In the genomic region with DNA sequence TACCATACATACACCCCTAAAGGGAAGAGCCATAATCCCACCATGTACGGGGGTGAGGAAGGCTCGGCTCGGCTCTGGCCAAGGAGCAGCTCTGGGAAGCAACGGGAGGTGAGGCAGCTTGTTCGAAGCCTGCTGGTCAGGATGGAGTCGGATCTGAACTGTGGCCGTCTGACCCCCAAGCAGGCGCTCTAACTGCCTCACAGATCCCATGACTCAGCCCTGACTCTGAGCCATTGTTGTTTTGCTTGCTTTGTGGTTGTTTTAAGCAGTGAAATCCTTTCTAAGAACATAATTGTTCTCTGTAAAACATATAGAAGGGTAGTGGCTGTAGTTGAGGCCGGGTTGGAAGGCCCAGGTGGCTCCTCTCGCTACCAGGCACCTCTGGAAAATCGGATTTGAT, we compare ENCODE assay signal across 1 cellular context.
TF ChIP-seq lines count a peak whose summit lies in the region.

No MANE protein-coding gene starts in this region.

TF ChIP-seq in H1, 55 proteins besides CTCF, POLR2A, EP300 and RAD21 (continued from another document):
- TF ChIP-seq, protein P1, sequence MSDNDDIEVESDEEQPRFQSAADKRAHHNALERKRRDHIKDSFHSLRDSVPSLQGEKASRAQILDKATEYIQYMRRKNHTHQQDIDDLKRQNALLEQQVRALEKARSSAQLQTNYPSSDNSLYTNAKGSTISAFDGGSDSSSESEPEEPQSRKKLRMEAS (IDR thresholded peaks at IDR 0.05): no peak
- TF ChIP-seq TAF1 (IDR thresholded peaks at IDR 0.05; ENCODE audit: low read depth, low read length) (no peak), BCL11A (IDR thresholded peaks at IDR 0.05; ENCODE audit: low read depth in 2 of 2, low read length in 2 of 2) (no peak), CREB1 (IDR thresholded peaks at IDR 0.05) (no peak), HDAC2 (IDR thresholded peaks at IDR 0.05; ENCODE audit: borderline replicate concordance in 1 of 2, low read depth in 2 of 2, low read length in 2 of 2) (no peak), SP1 (IDR thresholded peaks at IDR 0.05; ENCODE audit: low read depth, low read length) (no peak)
- TF ChIP-seq, protein P2, sequence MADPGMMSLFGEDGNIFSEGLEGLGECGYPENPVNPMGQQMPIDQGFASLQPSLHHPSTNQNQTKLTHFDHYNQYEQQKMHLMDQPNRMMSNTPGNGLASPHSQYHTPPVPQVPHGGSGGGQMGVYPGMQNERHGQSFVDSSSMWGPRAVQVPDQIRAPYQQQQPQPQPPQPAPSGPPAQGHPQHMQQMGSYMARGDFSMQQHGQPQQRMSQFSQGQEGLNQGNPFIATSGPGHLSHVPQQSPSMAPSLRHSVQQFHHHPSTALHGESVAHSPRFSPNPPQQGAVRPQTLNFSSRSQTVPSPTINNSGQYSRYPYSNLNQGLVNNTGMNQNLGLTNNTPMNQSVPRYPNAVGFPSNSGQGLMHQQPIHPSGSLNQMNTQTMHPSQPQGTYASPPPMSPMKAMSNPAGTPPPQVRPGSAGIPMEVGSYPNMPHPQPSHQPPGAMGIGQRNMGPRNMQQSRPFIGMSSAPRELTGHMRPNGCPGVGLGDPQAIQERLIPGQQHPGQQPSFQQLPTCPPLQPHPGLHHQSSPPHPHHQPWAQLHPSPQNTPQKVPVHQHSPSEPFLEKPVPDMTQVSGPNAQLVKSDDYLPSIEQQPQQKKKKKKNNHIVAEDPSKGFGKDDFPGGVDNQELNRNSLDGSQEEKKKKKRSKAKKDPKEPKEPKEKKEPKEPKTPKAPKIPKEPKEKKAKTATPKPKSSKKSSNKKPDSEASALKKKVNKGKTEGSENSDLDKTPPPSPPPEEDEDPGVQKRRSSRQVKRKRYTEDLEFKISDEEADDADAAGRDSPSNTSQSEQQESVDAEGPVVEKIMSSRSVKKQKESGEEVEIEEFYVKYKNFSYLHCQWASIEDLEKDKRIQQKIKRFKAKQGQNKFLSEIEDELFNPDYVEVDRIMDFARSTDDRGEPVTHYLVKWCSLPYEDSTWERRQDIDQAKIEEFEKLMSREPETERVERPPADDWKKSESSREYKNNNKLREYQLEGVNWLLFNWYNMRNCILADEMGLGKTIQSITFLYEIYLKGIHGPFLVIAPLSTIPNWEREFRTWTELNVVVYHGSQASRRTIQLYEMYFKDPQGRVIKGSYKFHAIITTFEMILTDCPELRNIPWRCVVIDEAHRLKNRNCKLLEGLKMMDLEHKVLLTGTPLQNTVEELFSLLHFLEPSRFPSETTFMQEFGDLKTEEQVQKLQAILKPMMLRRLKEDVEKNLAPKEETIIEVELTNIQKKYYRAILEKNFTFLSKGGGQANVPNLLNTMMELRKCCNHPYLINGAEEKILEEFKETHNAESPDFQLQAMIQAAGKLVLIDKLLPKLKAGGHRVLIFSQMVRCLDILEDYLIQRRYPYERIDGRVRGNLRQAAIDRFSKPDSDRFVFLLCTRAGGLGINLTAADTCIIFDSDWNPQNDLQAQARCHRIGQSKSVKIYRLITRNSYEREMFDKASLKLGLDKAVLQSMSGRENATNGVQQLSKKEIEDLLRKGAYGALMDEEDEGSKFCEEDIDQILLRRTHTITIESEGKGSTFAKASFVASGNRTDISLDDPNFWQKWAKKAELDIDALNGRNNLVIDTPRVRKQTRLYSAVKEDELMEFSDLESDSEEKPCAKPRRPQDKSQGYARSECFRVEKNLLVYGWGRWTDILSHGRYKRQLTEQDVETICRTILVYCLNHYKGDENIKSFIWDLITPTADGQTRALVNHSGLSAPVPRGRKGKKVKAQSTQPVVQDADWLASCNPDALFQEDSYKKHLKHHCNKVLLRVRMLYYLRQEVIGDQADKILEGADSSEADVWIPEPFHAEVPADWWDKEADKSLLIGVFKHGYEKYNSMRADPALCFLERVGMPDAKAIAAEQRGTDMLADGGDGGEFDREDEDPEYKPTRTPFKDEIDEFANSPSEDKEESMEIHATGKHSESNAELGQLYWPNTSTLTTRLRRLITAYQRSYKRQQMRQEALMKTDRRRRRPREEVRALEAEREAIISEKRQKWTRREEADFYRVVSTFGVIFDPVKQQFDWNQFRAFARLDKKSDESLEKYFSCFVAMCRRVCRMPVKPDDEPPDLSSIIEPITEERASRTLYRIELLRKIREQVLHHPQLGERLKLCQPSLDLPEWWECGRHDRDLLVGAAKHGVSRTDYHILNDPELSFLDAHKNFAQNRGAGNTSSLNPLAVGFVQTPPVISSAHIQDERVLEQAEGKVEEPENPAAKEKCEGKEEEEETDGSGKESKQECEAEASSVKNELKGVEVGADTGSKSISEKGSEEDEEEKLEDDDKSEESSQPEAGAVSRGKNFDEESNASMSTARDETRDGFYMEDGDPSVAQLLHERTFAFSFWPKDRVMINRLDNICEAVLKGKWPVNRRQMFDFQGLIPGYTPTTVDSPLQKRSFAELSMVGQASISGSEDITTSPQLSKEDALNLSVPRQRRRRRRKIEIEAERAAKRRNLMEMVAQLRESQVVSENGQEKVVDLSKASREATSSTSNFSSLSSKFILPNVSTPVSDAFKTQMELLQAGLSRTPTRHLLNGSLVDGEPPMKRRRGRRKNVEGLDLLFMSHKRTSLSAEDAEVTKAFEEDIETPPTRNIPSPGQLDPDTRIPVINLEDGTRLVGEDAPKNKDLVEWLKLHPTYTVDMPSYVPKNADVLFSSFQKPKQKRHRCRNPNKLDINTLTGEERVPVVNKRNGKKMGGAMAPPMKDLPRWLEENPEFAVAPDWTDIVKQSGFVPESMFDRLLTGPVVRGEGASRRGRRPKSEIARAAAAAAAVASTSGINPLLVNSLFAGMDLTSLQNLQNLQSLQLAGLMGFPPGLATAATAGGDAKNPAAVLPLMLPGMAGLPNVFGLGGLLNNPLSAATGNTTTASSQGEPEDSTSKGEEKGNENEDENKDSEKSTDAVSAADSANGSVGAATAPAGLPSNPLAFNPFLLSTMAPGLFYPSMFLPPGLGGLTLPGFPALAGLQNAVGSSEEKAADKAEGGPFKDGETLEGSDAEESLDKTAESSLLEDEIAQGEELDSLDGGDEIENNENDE (IDR thresholded peaks at IDR 0.05; ENCODE audit: insufficient replicate concordance, low read length): no peak
- TF ChIP-seq, protein P3, sequence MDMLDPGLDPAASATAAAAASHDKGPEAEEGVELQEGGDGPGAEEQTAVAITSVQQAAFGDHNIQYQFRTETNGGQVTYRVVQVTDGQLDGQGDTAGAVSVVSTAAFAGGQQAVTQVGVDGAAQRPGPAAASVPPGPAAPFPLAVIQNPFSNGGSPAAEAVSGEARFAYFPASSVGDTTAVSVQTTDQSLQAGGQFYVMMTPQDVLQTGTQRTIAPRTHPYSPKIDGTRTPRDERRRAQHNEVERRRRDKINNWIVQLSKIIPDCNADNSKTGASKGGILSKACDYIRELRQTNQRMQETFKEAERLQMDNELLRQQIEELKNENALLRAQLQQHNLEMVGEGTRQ (IDR thresholded peaks at IDR 0.05; ENCODE audit: low read length): no peak
